9 cellular contexts compared by ENCODE assay signal in genomic region chr14:53412819-53413664, GRCh38.
DNase-seq lines count a peak whose midpoint lies in the region; ATAC-seq, FAIRE-seq and TF ChIP-seq lines count a peak whose summit lies in the region.
"Had no signal": no experiment of that assay in that cellular context is flagged by ENCODE, and none has a peak within 500 bp of the region (broad histone marks: within the 10 kb centered on the region; RNA-seq: fewer than 3 reads in every experiment).

No MANE protein-coding gene starts in this region.

- no TSS peak for BruUV-seq in HCT116 (replicated peaks; lab: Mats Ljungman, UMichigan)

- H3K36me3 ChIP-seq in HCT116 (ENCODE audit: control insufficient read depth in 1 of 2, insufficient read depth in 2 of 2, low read length in 2 of 2) (no peaks in the 10 kb centered on the region), kidney (ENCODE audit: control insufficient read depth in 1 of 2, insufficient read depth in 2 of 2, low read length in 2 of 2) (no peaks in the 10 kb centered on the region)

- no peaks in the 10 kb centered on the region for H3K27me3 ChIP-seq in HCT116 (ENCODE audit: insufficient read depth, low read length)

- H3K79me2 ChIP-seq in HCT116 (ENCODE audit: insufficient read depth, low read length) = no peaks in the 10 kb centered on the region

- DNase-seq in D721Med (ENCODE audit: insufficient read length, low spot score) (no peak), HCT116 (ENCODE audit: low read depth, low spot score) (no peak), SW480 (ENCODE audit: low spot score) (peak; percentile 9), kidney (no peak), NCI-H2171 (lab: John Stamatoyannopoulos, UW) (no peak)
- no peak for DNase-seq in NK-92 treated with Interleukin-12 subunit alpha and Interleukin-12 subunit beta, amount 100 ng/mL, for 24 hours (lab: John Stamatoyannopoulos, UW)
- DNase-seq in stimulated activated naive CD4-positive, alpha-beta T cell treated with Interleukin-2 at 50 U/mL for 16 hours (lab: John Stamatoyannopoulos, UW) = no peak

- CTCF ChIA-PET in HCT116 (lab: Charles Lee) = interaction anchor here (0.8 to 1.8 kb wide), 3 partner anchors 12 to 935 kb away, joined by 3 to 11 read pairs (median 3); no protein-coding TSS in a partner anchor

- peaks cover 7 to 20% of the 10 kb centered on the region in 2 experiments for H3K4me1 ChIP-seq in HCT116 (ENCODE audit: control insufficient read depth in 1 of 2, insufficient read depth in 2 of 2, low read length in 2 of 2)
- no peaks in the 10 kb centered on the region for H3K4me1 ChIP-seq in kidney (ENCODE audit: control insufficient read depth in 1 of 2, insufficient read depth in 1 of 2, low read depth in 1 of 2, low read length in 2 of 2)

- H3K4me2 ChIP-seq in HCT116 (ENCODE audit: low read length) = no peak overlapping the region

- peak; percentile 40; the same call in 1 of the 2 replicates for TF ChIP-seq RAD21 in HCT116 (IDR thresholded peaks at IDR 0.05; ENCODE audit: low read depth)

- FAIRE-seq in D721Med (lab: Jason Lieb, UNC) (no peak), kidney (lab: Jason Lieb, UNC) (no peak)
- FAIRE-seq: islet of Langerhans had no signal

- intact Hi-C loops in HCT116 (cut with micrococcal nuclease) (loop anchor here (5.0 kb wide), 1 partner anchor 934 kb away; no protein-coding TSS in a partner anchor), kidney (cut with DNase I) (no loop called here)

- H3K9ac ChIP-seq in HCT116 (ENCODE audit: low read length) (no peak overlapping the region), kidney (ENCODE audit: low read length in 2 of 2) (no peak overlapping the region)

- H3K27ac ChIP-seq in HCT116 (ENCODE audit: low read depth, low read length) (no peak overlapping the region), kidney (ENCODE audit: low read depth in 2 of 2, low read length in 2 of 2) (no peak overlapping the region)

- H3K4me3 ChIP-seq in HCT116 (replicated peaks in 1 of 2; ENCODE audit: low read depth in 1 of 2, low read length in 2 of 2) (no peak overlapping the region), kidney (ENCODE audit: low read length in 2 of 2) (no peak overlapping the region)

- H3K9me3 ChIP-seq in HCT116 (ENCODE audit: control insufficient read depth in 1 of 2, insufficient read depth in 1 of 2, low read depth in 1 of 2, low read length in 2 of 2) = no peaks in the 10 kb centered on the region; a peak in 1 of 4 replicates
- H3K9me3 ChIP-seq in kidney (ENCODE audit: control insufficient read depth in 1 of 2, low read length in 2 of 2) = no peaks in the 10 kb centered on the region

- POLR2A ChIA-PET in HCT116 (lab: Charles Lee) = no interaction called here

- no peaks in the 10 kb centered on the region for H3K9me2 ChIP-seq in HCT116 (ENCODE audit: insufficient read depth)

- ATAC-seq in HCT116 (peak; percentile 91), GM18505 (IDR thresholded peaks at IDR 0.05; ENCODE audit: unreplicated experiment) (no peak)

- TF ChIP-seq CTCF in D721Med (IDR thresholded peaks at IDR 0.05; ENCODE audit: insufficient read depth, missing control alignments) (peak; percentile 23), HCT116 (IDR thresholded peaks at IDR 0.05 in 2 of 3, conservative IDR thresholded peaks at IDR 0.05 in 1 of 3; ENCODE audit: borderline replicate concordance in 1 of 3, insufficient read depth in 1 of 3, low read depth in 2 of 3, low read length in 2 of 3) (peak in 2 of 3 experiments; percentile 63 to 66; a peak in 4 of 6 replicates), kidney (IDR thresholded peaks at IDR 0.05; ENCODE audit: borderline replicate concordance, extremely low read depth, insufficient read depth) (peak; percentile 17)

- RAD21 ChIA-PET in HCT116 (lab: Charles Lee; ENCODE audit: low non-redundant PET in 1 of 2, low total read pairs in 2 of 2, uncharacterized antibody in 2 of 2, unreplicated experiment in 2 of 2) = no interaction called here

- H2AFZ ChIP-seq in HCT116 (ENCODE audit: low read depth, low read length, poor library complexity, severe bottlenecking) = no peak overlapping the region

- no peak for TF ChIP-seq POLR2A in HCT116 (IDR thresholded peaks at IDR 0.05; ENCODE audit: borderline replicate concordance, extremely low read depth, insufficient read depth, insufficient read length)
- TF ChIP-seq POLR2A in GM18505 (IDR thresholded peaks at IDR 0.05; ENCODE audit: borderline replicate concordance, extremely low read depth, insufficient read depth, insufficient read length) = no peak

- no peaks in the 10 kb centered on the region for H4K20me1 ChIP-seq in HCT116 (ENCODE audit: insufficient read depth)

TF ChIP-seq in HCT116, 20 proteins besides CTCF, POLR2A, EP300 and RAD21:
- TF ChIP-seq POLR2AphosphoS5 (IDR thresholded peaks at IDR 0.05; ENCODE audit: low read depth, low read length) (no peak), YY1 (IDR thresholded peaks at IDR 0.05; ENCODE audit: extremely low read depth, insufficient replicate concordance, low read depth, low read length) (no peak), SP1 (IDR thresholded peaks at IDR 0.05; ENCODE audit: low read depth) (no peak), EZH2 (IDR thresholded peaks at IDR 0.05) (no peak), FOSL1 (IDR thresholded peaks at IDR 0.05; ENCODE audit: low read depth) (no peak), SRF (IDR thresholded peaks at IDR 0.05; ENCODE audit: low read depth) (no peak)
